ENCODE assay signal across 14 cellular contexts in genomic region chr2:19819097-19820065, GRCh38.
DNase-seq lines count a peak whose midpoint lies in the region; ATAC-seq and TF ChIP-seq lines count a peak whose summit lies in the region.
"Had no signal": no experiment of that assay in that cellular context is flagged by ENCODE, and none has a peak within 500 bp of the region (broad histone marks: within the 10 kb centered on the region; RNA-seq: fewer than 3 reads in every experiment).

No MANE protein-coding gene starts in this region.

- H4K91ac ChIP-seq in IMR-90 (ENCODE audit: insufficient read depth, low read depth, low read length) (peak overlapping the region; percentile 57; the same call in 1 of the 2 replicates), H9 (ENCODE audit: insufficient read length, low read depth, low read length) (no peak overlapping the region)

- H3T11ph ChIP-seq in H9 (ENCODE audit: low read length) = no peak overlapping the region

- no peak for TF ChIP-seq RAD21 in IMR-90 (IDR thresholded peaks at IDR 0.05; ENCODE audit: low read length)

- TF ChIP-seq CTCF in IMR-90 (conservative IDR thresholded peaks at IDR 0.05; ENCODE audit: low read depth, low read length) = no peak
- TF ChIP-seq CTCF in mammary epithelial cell (conservative IDR thresholded peaks at IDR 0.05 in 1 of 2, IDR thresholded peaks at IDR 0.05 in 1 of 2; ENCODE audit: extremely low read depth in 1 of 2, insufficient read depth in 1 of 2, low read depth in 1 of 2, low read length in 2 of 2) = no peak
- no peak for TF ChIP-seq CTCF in H9 (conservative IDR thresholded peaks at IDR 0.05)

- no peak overlapping the region for H3K4me3 Mint-ChIP-seq in H9
- H3K4me3 Mint-ChIP-seq: B cell had no signal

- no peaks in the 10 kb centered on the region for H3K79me2 ChIP-seq in mammary epithelial cell (ENCODE audit: insufficient read depth, low read length)
- H3K79me2 ChIP-seq in H9 (ENCODE audit: insufficient read depth, low read length) = no peaks in the 10 kb centered on the region

- H2BK5ac ChIP-seq in IMR-90 (ENCODE audit: low read depth, low read length, poor library complexity, severe bottlenecking) (peak overlapping the region; percentile 22), H9 (ENCODE audit: insufficient read length, low read length) (no peak overlapping the region)

- H3K14ac ChIP-seq in IMR-90 (replicated peaks; ENCODE audit: low read depth, low read length) (peak overlapping the region; percentile 64), H9 (ENCODE audit: insufficient read depth, low read length) (no peak overlapping the region)

- no peaks in the 10 kb centered on the region for H3K9me3 Mint-ChIP-seq in H9

- peak overlapping the region; percentile 35 for H2AK9ac ChIP-seq in IMR-90 (replicated peaks; ENCODE audit: low read depth, low read length, poor library complexity)

- no peak for TF ChIP-seq POLR2A in IMR-90 (IDR thresholded peaks at IDR 0.05; ENCODE audit: low read depth, low read length)

- H2BK12ac ChIP-seq in H9 (ENCODE audit: insufficient read length, low read depth, low read length) = no peak overlapping the region

- H4K20me1 ChIP-seq in IMR-90 (ENCODE audit: insufficient read depth, low read length) (no peaks in the 10 kb centered on the region), mammary epithelial cell (ENCODE audit: insufficient read depth, low read length) (no peaks in the 10 kb centered on the region), H9 (ENCODE audit: control insufficient read depth, insufficient read depth, insufficient read length) (peaks cover 3% of the 10 kb centered on the region)

- H3K79me1 ChIP-seq in IMR-90 (ENCODE audit: low read depth in 1 of 2, low read length in 2 of 2) (no peaks in the 10 kb centered on the region), H9 (ENCODE audit: insufficient read depth, low read depth, low read length, poor library complexity, severe bottlenecking) (no peaks in the 10 kb centered on the region)

- H2AFZ ChIP-seq in IMR-90 (replicated peaks; ENCODE audit: low read length, poor library complexity) (peak overlapping the region; percentile 28), mammary epithelial cell (ENCODE audit: low read depth, low read length) (no peak overlapping the region), H9 (ENCODE audit: low read length) (no peak overlapping the region)

- H4K5ac ChIP-seq in IMR-90 (ENCODE audit: low read depth, low read length) (no peak overlapping the region), H9 (ENCODE audit: insufficient read length, low read depth, low read length) (no peak overlapping the region)

- H3K18ac ChIP-seq in IMR-90 (ENCODE audit: low read depth, low read length) (peak overlapping the region; percentile 0; the same call in 1 of the 2 replicates), H9 (ENCODE audit: insufficient read length, low read depth, low read length) (no peak overlapping the region)

- H3K27me3 Mint-ChIP-seq in H9 (ENCODE audit: low read depth) = peaks cover 2% of the 10 kb centered on the region; the same call in 1 of the 2 replicates

- H2BK15ac ChIP-seq in IMR-90 (ENCODE audit: low read depth, low read length) = 0 out of 3 replicates have a peak overlapping the region, but pooled peaks have one; percentile 4
- no peak overlapping the region for H2BK15ac ChIP-seq in H9 (ENCODE audit: low read depth, low read length)

- H4K8ac ChIP-seq in IMR-90 (ENCODE audit: low read depth in 2 of 2, low read length in 2 of 2) = peak overlapping the region in 1 of 2 experiments; percentile 38; a peak in 1 of 4 replicates
- no peak overlapping the region for H4K8ac ChIP-seq in H9 (replicated peaks; ENCODE audit: insufficient read length, low read depth, low read length)

- H3K4me3 ChIP-seq in IMR-90 (ENCODE audit: insufficient read depth, low read depth, low read length) (no peak overlapping the region), mammary epithelial cell (replicated peaks in 1 of 3; ENCODE audit: insufficient read depth in 1 of 3, low read depth in 2 of 3, low read length in 3 of 3) (no peak overlapping the region)

- intact Hi-C loops in IMR-90 (cut with micrococcal nuclease) (no loop called here), mammary epithelial cell (cut with micrococcal nuclease) (no loop called here)

- no peaks in the 10 kb centered on the region for H3K36me3 ChIP-seq in IMR-90 (ENCODE audit: control insufficient read depth, insufficient read depth, low read length)
- H3K36me3 ChIP-seq in mammary epithelial cell (ENCODE audit: insufficient read depth, low read length) = no peaks in the 10 kb centered on the region

- no CpG with 5 or more reads among the region's 8 CpGs for WGBS in IMR-90 (ENCODE audit: extremely low coverage in 2 of 2, insufficient read length in 1 of 2), 2 experiments
- WGBS in mammary epithelial cell (ENCODE audit: low coverage, missing lambda C conversion rate) = 85% methylated on average over 7 of the region's 8 CpGs
- no CpG with 5 or more reads among the region's 8 CpGs for whole genome bisulfite sequencing in H9 (ENCODE audit: extremely low coverage, insufficient read length, low lambda C conversion rate)

- H2BK20ac ChIP-seq in IMR-90 (ENCODE audit: low read depth, low read length) (peak overlapping the region; percentile 75), H9 (ENCODE audit: low read depth, low read length, poor library complexity, severe bottlenecking) (no peak overlapping the region)

- POLR2A ChIA-PET in IMR-90 (lab: Charles Lee; ENCODE audit: unreplicated experiment) = no interaction called here

- H3K4me2 ChIP-seq in IMR-90 (ENCODE audit: low read depth, low read length) = no peak overlapping the region
- no peak overlapping the region for H3K4me2 ChIP-seq in mammary epithelial cell (ENCODE audit: insufficient read depth, low read depth, low read length)
- no peak overlapping the region for H3K4me2 ChIP-seq in H9 (ENCODE audit: insufficient read depth, insufficient read length, low read length)

- no peak overlapping the region for H3K27ac Mint-ChIP-seq in H9
- H3K27ac Mint-ChIP-seq: B cell had no signal

- H3K9ac ChIP-seq in IMR-90 (ENCODE audit: low read depth, low read length) (no peak overlapping the region), mammary epithelial cell (ENCODE audit: insufficient read depth, low read length) (no peak overlapping the region), H9 (ENCODE audit: extremely low read depth, insufficient read length, low read length) (no peak overlapping the region)

- H3K4me1 ChIP-seq in IMR-90 (ENCODE audit: control insufficient read depth, insufficient read depth, low read length) (peaks cover 19% of the 10 kb centered on the region), mammary epithelial cell (ENCODE audit: insufficient read depth, low read length) (peaks cover 8% of the 10 kb centered on the region), H9 (ENCODE audit: insufficient read depth, low read length) (no peaks in the 10 kb centered on the region)

- H3K56ac ChIP-seq in IMR-90 (ENCODE audit: extremely low read depth, insufficient read depth, low read length) (no peak overlapping the region), H9 (ENCODE audit: insufficient read length, low read depth, low read length) (no peak overlapping the region)

- dilution Hi-C loops in IMR-90 (cut with HindIII; ENCODE audit: low sequenced_read_pairs, unreplicated experiment) (no loop called here), mammary epithelial cell (cut with HindIII; ENCODE audit: low sequenced_read_pairs) (no loop called here)

- H2AK5ac ChIP-seq in IMR-90 (ENCODE audit: low read depth, low read length) (peak overlapping the region; percentile 30; the same call in 1 of the 2 replicates), H9 (ENCODE audit: insufficient read length, low read length) (no peak overlapping the region)

- H3K36me3 Mint-ChIP-seq in H9 (ENCODE audit: insufficient read depth in 1 of 3, low read depth in 3 of 3) = no peaks in the 10 kb centered on the region

- H3K4ac ChIP-seq in IMR-90 (ENCODE audit: low read depth, low read length) (peak overlapping the region; percentile 70), H9 (ENCODE audit: low read depth, low read length) (no peak overlapping the region)

- peaks cover 3% of the 10 kb centered on the region for H3K9me1 ChIP-seq in IMR-90 (ENCODE audit: insufficient read depth, low read length)

- H3K9me3 ChIP-seq in IMR-90 (ENCODE audit: control insufficient read depth, insufficient read depth, low read length) (no peaks in the 10 kb centered on the region; the same call in 1 of the 2 replicates), mammary epithelial cell (replicated peaks; ENCODE audit: insufficient read depth, low read length) (no peaks in the 10 kb centered on the region), H9 (ENCODE audit: control insufficient read depth, low read depth, low read length) (no peaks in the 10 kb centered on the region)

- peak overlapping the region; percentile 49; the same call in 1 of the 2 replicates for H3K23ac ChIP-seq in IMR-90 (ENCODE audit: low read depth, low read length)
- no peak overlapping the region for H3K23ac ChIP-seq in H9 (ENCODE audit: insufficient read length, low read depth, low read length)

- ATAC-seq in IMR-90 (ENCODE audit: low read depth) = peak; percentile 75

- H3K23me2 ChIP-seq in H9 (ENCODE audit: insufficient read length, low read depth, low read length, poor library complexity, severe bottlenecking) = no peaks in the 10 kb centered on the region

- no peaks in the 10 kb centered on the region for H3K27me3 ChIP-seq in IMR-90 (ENCODE audit: control insufficient read depth, insufficient read depth, low read length)
- H3K27me3 ChIP-seq in mammary epithelial cell (ENCODE audit: insufficient read depth, low read length) = peaks cover 4% of the 10 kb centered on the region
- no peaks in the 10 kb centered on the region for H3K27me3 ChIP-seq in H9 (ENCODE audit: insufficient read depth, low read length)

- CTCF ChIA-PET in IMR-90 (lab: Yijun Ruan, JAX) = interaction anchor here (0.6 to 1.1 kb wide), 3 partner anchors 18 to 453 kb away, joined by 3 to 4 read pairs (median 3); no protein-coding TSS in a partner anchor
- CTCF ChIA-PET in mammary epithelial cell (lab: Charles Lee; ENCODE audit: low non-redundant PET) = no interaction called here

- peak; percentile 89 for DNase-seq in AG08395 (ENCODE audit: low spot score)
- DNase-seq in IMR-90 = peak; percentile 85
- peak; percentile 94 for DNase-seq in mammary epithelial cell
- peak; percentile 79 for DNase-seq in iris pigment epithelial cell (ENCODE audit: low read depth)
- DNase-seq in H9 = no peak
- DNase-seq in activated CD8-positive, alpha-beta memory T cell treated with anti-CD3 and anti-CD28 coated beads for 24 hours = no peak
- DNase-seq in caudate nucleus (lab: John Stamatoyannopoulos, UW) = no peak
- DNase-seq in NCI-H526 treated with DMSO at 0.1 percent for 48 hours (lab: John Stamatoyannopoulos, UW) = no peak
- DNase-seq: activated T-cell treated with anti-CD3 and anti-CD28 coated beads for 4 hours, hypothalamus, NCI-H1048, NCI-H748 treated with DMSO at 0.1 percent for 48 hours, T-helper 9 cell had no signal

- H2BK120ac ChIP-seq in IMR-90 (ENCODE audit: low read depth, low read length) = peak overlapping the region; percentile 75; the same call in 1 of the 2 replicates
- H2BK120ac ChIP-seq in H9 (ENCODE audit: low read depth, low read length, poor library complexity, severe bottlenecking) = no peak overlapping the region

- no peaks in the 10 kb centered on the region for H3K4me1 Mint-ChIP-seq in H9
- H3K4me1 Mint-ChIP-seq: B cell had no signal

- in situ Hi-C loops in IMR-90 (cut with MboI; ENCODE audit: low sequenced_read_pairs) = no loop called here
- in situ Hi-C loops in mammary epithelial cell (cut with MboI; ENCODE audit: low sequenced_read_pairs in 2 of 2) = no loop called here

- BruUV-seq in IMR-90 (replicated peaks; lab: Mats Ljungman, UMichigan) = no TSS peak
- BruUV-seq in mammary epithelial cell (replicated peaks; lab: Mats Ljungman, UMichigan) = no TSS peak

- H3K27ac ChIP-seq in IMR-90 (ENCODE audit: insufficient read depth, low read length) (no peak overlapping the region; the same call in 1 of the 2 replicates), mammary epithelial cell (ENCODE audit: insufficient read depth, low read depth, low read length) (no peak overlapping the region), H9 (ENCODE audit: insufficient read length, low read depth, low read length) (no peak overlapping the region), caudate nucleus (ENCODE audit: low read depth, low read length) (no peak overlapping the region)

Comparison
In these comparisons a context has a peak if more than half of its experiments do, and no peak if none do; other contexts are left out.
1. DNase-seq: peak in AG08395 (single experiment), IMR-90 (single experiment), mammary epithelial cell (single experiment) and iris pigment epithelial cell (single experiment); none in H9 (single experiment), activated CD8-positive, alpha-beta memory T cell treated with anti-CD3 and anti-CD28 coated beads for 24 hours (single experiment), caudate nucleus (0 of 61) and NCI-H526 treated with DMSO at 0.1 percent for 48 hours (single experiment).